In genomic region chr3:50494136-50494535, GRCh38 we compare ENCODE assay signal across 25 cellular contexts. TPM values are rescaled to one million over a fixed set of nuclear protein-coding genes. Genes with fewer than 3 reads are reported as not detected.
"Had no signal": no experiment of that assay in that cellular context is flagged by ENCODE, and none has a peak within 500 bp of the region (broad histone marks: within the 10 kb centered on the region; RNA-seq: fewer than 3 reads in every experiment).

No MANE protein-coding gene starts in this region.

- H3K36me3 ChIP-seq: adrenal gland, Peyer's patch, SJSA1, WERI-Rb-1 had no signal

- H3K9me3 ChIP-seq: adrenal gland, Peyer's patch, SJSA1 had no signal

- H3K9me3 Mint-ChIP-seq: activated naive CD4-positive, alpha-beta T cell treated with anti-CD3 and anti-CD28 coated beads, Interleukin-2, amount 10 ng/mL, durations not matched to agents 7 days and 5 days; activated naive CD8-positive, alpha-beta T cell treated with anti-CD3 and anti-CD28 coated beads, Interleukin-2, amount 10 ng/mL, durations not matched to agents 7 days and 5 days; activated T-cell treated with anti-CD3 and anti-CD28 coated beads, Interleukin-2, amount 50 U/mL, for 24 hours; T-helper 1 cell treated with Interleukin-12 subunit alpha and Interleukin-12 subunit beta and Interleukin-4 antibody, amounts not matched to agents 30 μg/mL and 1 μg/mL, for 36 hours had no signal

- H3K4me3 Mint-ChIP-seq: activated CD8-positive, alpha-beta memory T cell treated with anti-CD3 and anti-CD28 coated beads, Interleukin-2, amount 10 ng/mL, durations not matched to agents 7 days and 5 days; activated naive CD4-positive, alpha-beta T cell treated with anti-CD3 and anti-CD28 coated beads, Interleukin-2, amount 10 ng/mL, durations not matched to agents 7 days and 5 days; activated naive CD8-positive, alpha-beta T cell treated with anti-CD3 and anti-CD28 coated beads, Interleukin-2, amount 10 ng/mL, durations not matched to agents 7 days and 5 days; activated T-cell treated with anti-CD3 and anti-CD28 coated beads, Interleukin-2, amount 50 U/mL, for 24 hours; T-helper 1 cell treated with Interleukin-12 subunit alpha and Interleukin-12 subunit beta and Interleukin-4 antibody, amounts not matched to agents 30 μg/mL and 1 μg/mL, for 36 hours had no signal

- H3K4me1 ChIP-seq: adrenal gland, Peyer's patch, SJSA1 had no signal

- H3K27ac ChIP-seq: adrenal gland, Peyer's patch, RWPE1, SJSA1, WERI-Rb-1 had no signal

- H3K27me3 Mint-ChIP-seq: activated T-cell treated with anti-CD3 and anti-CD28 coated beads, Interleukin-2, amount 50 U/mL, for 24 hours had no signal

- H3K36me3 Mint-ChIP-seq: activated CD8-positive, alpha-beta memory T cell treated with anti-CD3 and anti-CD28 coated beads, Interleukin-2, amount 10 ng/mL, durations not matched to agents 7 days and 5 days; activated naive CD4-positive, alpha-beta T cell treated with anti-CD3 and anti-CD28 coated beads, Interleukin-2, amount 10 ng/mL, durations not matched to agents 7 days and 5 days; activated naive CD8-positive, alpha-beta T cell treated with anti-CD3 and anti-CD28 coated beads, Interleukin-2, amount 10 ng/mL, durations not matched to agents 7 days and 5 days had no signal

- H3K4me3 ChIP-seq: adrenal gland, K562, Peyer's patch, SJSA1 had no signal

- H3K27ac Mint-ChIP-seq: activated CD8-positive, alpha-beta memory T cell treated with anti-CD3 and anti-CD28 coated beads, Interleukin-2, amount 10 ng/mL, durations not matched to agents 7 days and 5 days; activated naive CD4-positive, alpha-beta T cell treated with anti-CD3 and anti-CD28 coated beads, Interleukin-2, amount 10 ng/mL, durations not matched to agents 7 days and 5 days; activated naive CD8-positive, alpha-beta T cell treated with anti-CD3 and anti-CD28 coated beads, Interleukin-2, amount 10 ng/mL, durations not matched to agents 7 days and 5 days; activated T-cell treated with anti-CD3 and anti-CD28 coated beads, Interleukin-2, amount 50 U/mL, for 24 hours; T-helper 1 cell treated with Interleukin-12 subunit alpha and Interleukin-12 subunit beta and Interleukin-4 antibody, amounts not matched to agents 30 μg/mL and 1 μg/mL, for 36 hours had no signal

- H3K27me3 ChIP-seq: adrenal gland, Peyer's patch had no signal

- ATAC-seq: activated CD8-positive, alpha-beta memory T cell treated with anti-CD3 and anti-CD28 coated beads, Interleukin-2, amount 10 ng/mL, durations not matched to agents 7 days and 5 days; K562 had no signal

- DNase-seq: activated CD4-positive, alpha-beta T cell treated with anti-CD3 and anti-CD28 coated beads for 48 hours; activated CD8-positive, alpha-beta memory T cell treated with anti-CD3 and anti-CD28 coated beads, Interleukin-2, amount 10 ng/mL, durations not matched to agents 7 days and 5 days; activated gamma-delta T cell; activated naive CD4-positive, alpha-beta T cell treated with anti-CD3 and anti-CD28 coated beads, Interleukin-2, amount 10 ng/mL, durations not matched to agents 7 days and 5 days; activated naive CD8-positive, alpha-beta T cell treated with anti-CD3 and anti-CD28 coated beads, Interleukin-2, amount 10 ng/mL, durations not matched to agents 7 days and 5 days; activated T-cell treated with anti-CD3 and anti-CD28 coated beads, Interleukin-2, amount 50 U/mL, for 24 hours; adrenal gland; anterior cingulate cortex; cerebellar nuclear complex; Kasumi-1; NCI-H1048; NCI-H146; NCI-H187 treated with DMSO at 0.1 percent for 48 hours; NCI-H2081 treated with DMSO at 0.1 percent for 48 hours; NCI-H446; NCI-H524; Peyer's patch; SHP77; T1000; WERI-Rb-1 had no signal

RNA-seq across cellular contexts. Expression of gene CACNA2D2, which starts 9.3 kb away (rescaled TPM):
- total RNA-seq: M059J, SJSA1 had no signal
